Comparison of ENCODE assay signal across 8 cellular contexts in the genomic region with DNA sequence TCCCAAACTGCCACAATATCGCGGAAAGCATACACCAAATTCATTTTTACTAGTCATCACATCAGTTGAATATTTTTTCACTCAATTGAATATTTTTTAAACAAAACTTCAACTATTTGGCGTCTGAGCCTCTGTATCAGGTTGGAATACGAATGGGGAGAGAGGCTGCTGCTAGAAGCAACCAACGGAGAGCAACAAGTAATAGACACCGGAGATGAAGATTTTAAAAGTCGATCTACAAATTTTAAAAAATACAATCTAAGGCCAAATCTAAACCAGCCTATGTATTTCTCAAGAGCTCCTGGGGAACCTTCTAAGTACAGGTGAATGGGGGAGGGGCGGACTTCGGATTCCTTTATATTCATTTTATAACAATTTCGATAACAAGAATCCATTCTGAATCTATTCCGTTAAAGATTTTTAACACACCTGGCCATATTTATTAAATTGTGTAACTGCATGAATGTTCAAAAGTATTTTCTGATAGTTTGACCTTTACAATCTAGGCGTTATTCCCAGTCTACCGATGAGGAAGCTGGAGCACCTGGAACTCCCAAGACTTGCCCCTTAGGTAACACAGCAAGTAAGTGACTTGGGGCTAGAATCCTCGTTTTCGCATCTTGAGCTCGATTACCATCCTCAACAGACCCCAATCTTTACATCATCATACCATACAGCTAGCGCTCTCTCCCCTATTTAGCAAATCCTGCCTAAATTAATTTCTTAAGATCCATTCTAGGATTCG. TPM values are rescaled to one million over a fixed set of nuclear protein-coding genes. Genes with fewer than 3 reads are reported as not detected.
DNase-seq lines count a peak whose midpoint lies in the region; ATAC-seq, FAIRE-seq and TF ChIP-seq lines count a peak whose summit lies in the region.

No MANE protein-coding gene starts in this region.

- ATAC-seq in GM12878 (no peak), HG03460 (IDR thresholded peaks at IDR 0.05; ENCODE audit: unreplicated experiment) (no peak), HG02759 (IDR thresholded peaks at IDR 0.05; ENCODE audit: unreplicated experiment) (no peak), HG02623 (IDR thresholded peaks at IDR 0.05; ENCODE audit: unreplicated experiment) (no peak)

- no peak for TF ChIP-seq RAD21 in GM12878 (IDR thresholded peaks at IDR 0.05; ENCODE audit: insufficient read depth, low read depth, low read length)

- H3K9ac ChIP-seq in GM12878 (ENCODE audit: control insufficient read depth, insufficient read depth, low read length) = peak overlapping the region; percentile 69

- peaks cover 0 to 3% of the 10 kb centered on the region in 2 experiments; a peak in 1 of 3 replicates for H3K36me3 ChIP-seq in HEK293 (ENCODE audit: control insufficient read depth in 2 of 2, insufficient read depth in 1 of 2, low read length in 2 of 2)
- no peaks in the 10 kb centered on the region for H3K36me3 ChIP-seq in GM12878 (ENCODE audit: control insufficient read depth in 2 of 2, insufficient read depth in 2 of 2, low read length in 1 of 2)

- H3K9me3 ChIP-seq in HEK293 (ENCODE audit: control insufficient read depth, insufficient read depth, low read depth, low read length) (no peaks in the 10 kb centered on the region), GM12878 (replicated peaks; ENCODE audit: control insufficient read depth, insufficient read depth, low read length) (no peaks in the 10 kb centered on the region)

- peaks cover 31% of the 10 kb centered on the region for H3K79me2 ChIP-seq in GM12878 (ENCODE audit: control insufficient read depth, insufficient read depth, low read length)

- H3K4me2 ChIP-seq in GM12878 (ENCODE audit: control insufficient read depth, insufficient read depth) = peak overlapping the region; percentile 82

- SMC1A ChIA-PET in GM12878 (lab: Charles Lee; ENCODE audit: uncharacterized antibody, unreplicated experiment) = interaction anchor here (0.5 to 1.7 kb wide), 7 partner anchors 23 to 171 kb away, joined by 3 to 6 read pairs (median 3); no protein-coding TSS in a partner anchor

- in situ Hi-C loops in GM12878 (cut with MboI) = no loop called here

- no peak for TF ChIP-seq POLR2A in GM12878 (IDR thresholded peaks at IDR 0.05; ENCODE audit: low read depth, low read length)

- H3K4me3 ChIP-seq in AG10803 (ENCODE audit: low read length) (peak overlapping the region; percentile 87), HEK293 (ENCODE audit: low read depth, low read length) (peak overlapping the region; percentile 88), GM12878 (peak overlapping the region; percentile 78)

- H2AFZ ChIP-seq in GM12878 (ENCODE audit: control insufficient read depth, low read depth, low read length) = 0 out of 2 replicates have a peak overlapping the region, but pooled peaks have one; percentile 18

- POLR2A ChIA-PET in HEK293 (lab: Yijun Ruan, JAX) = interaction anchor here (0.5 to 1.8 kb wide), 3 partner anchors 58 to 238 kb away, joined by 5 to 10 read pairs (median 6); a partner anchor contains a TSS
- POLR2A ChIA-PET in GM12878 (lab: Charles Lee) = no interaction called here

- intact Hi-C loops in GM12878 (cut with micrococcal nuclease; ENCODE audit: unreplicated experiment) = loop anchor here (5.0 kb wide), 1 partner anchor 238 kb away; a partner anchor contains a TSS

- no peaks in the 10 kb centered on the region for H4K20me1 ChIP-seq in GM12878 (ENCODE audit: control insufficient read depth, insufficient read depth)

- no peak for FAIRE-seq in GM12878 (lab: Jason Lieb, UNC)

- BruUV-seq in GM12878 (replicated peaks; lab: Mats Ljungman, UMichigan) = no TSS peak

- RAD21 ChIA-PET in GM12878 (lab: Charles Lee; ENCODE audit: unreplicated experiment) = interaction anchor here (1.0 to 1.2 kb wide), 3 partner anchors 48 to 159 kb away, joined by 3 to 4 read pairs (median 4); no protein-coding TSS in a partner anchor

- 0 out of 2 replicates have a peak, but pooled peaks cover 3% of the 10 kb centered on the region for H3K4me1 ChIP-seq in HEK293 (ENCODE audit: control insufficient read depth, insufficient read depth, low read length)
- no peaks in the 10 kb centered on the region for H3K4me1 ChIP-seq in GM12878 (ENCODE audit: control insufficient read depth, insufficient read depth, low read length)

- H3K27ac ChIP-seq in HEK293 (ENCODE audit: extremely low read depth, low read depth, low read length) = no peak overlapping the region; the same call in 1 of the 2 replicates
- 0 out of 2 replicates have a peak overlapping the region, but pooled peaks have one; percentile 61 for H3K27ac ChIP-seq in GM12878 (ENCODE audit: control insufficient read depth, insufficient read depth)

- 73% methylated on average over 18 of the region's 18 CpGs for WGBS in GM12878 (ENCODE audit: insufficient coverage, insufficient replicate concordance, low lambda C conversion rate, missing lambda C conversion rate)

- CTCF ChIA-PET in HEK293 (lab: Yijun Ruan, JAX) = interaction anchor here (1.1 kb wide), 1 partner anchor 134 kb away, joined by 3 read pairs; no protein-coding TSS in a partner anchor
- CTCF ChIA-PET in GM12878 (lab: Yijun Ruan, JAX) = interaction anchor here (0.6 to 1.2 kb wide), 4 partner anchors 20 to 171 kb away, joined by 3 to 4 read pairs (median 4); a partner anchor contains a TSS

- no peak for TF ChIP-seq EP300 in GM12878 (IDR thresholded peaks at IDR 0.05; ENCODE audit: borderline replicate concordance in 1 of 2, control insufficient read depth in 1 of 2, low read depth in 2 of 2, low read length in 2 of 2)

- H3K27me3 ChIP-seq in GM12878 (replicated peaks in 1 of 2; ENCODE audit: control insufficient read depth in 2 of 2, insufficient read depth in 2 of 2, low read length in 1 of 2) = no peaks in the 10 kb centered on the region

- DNase-seq in AG10803 (ENCODE audit: low read depth) (no peak), GM12878 (ENCODE audit: low read depth, low spot score) (no peak), medulla oblongata (ENCODE audit: extremely low spot score) (peak; percentile 10)
- DNase-seq in stimulated activated CD4-positive, alpha-beta T cell treated with anti-CD3 and anti-CD28 coated beads, Interleukin-2, amount 100 ng/mL, for 48 hours = no peak

- TF ChIP-seq CTCF in AG10803 (conservative IDR thresholded peaks at IDR 0.05; ENCODE audit: low read length) (no peak), HEK293 (tag by site-specific recombination; IDR thresholded peaks at IDR 0.05) (no peak), GM12878 (IDR thresholded peaks at IDR 0.05 in 2 of 3, conservative IDR thresholded peaks at IDR 0.05 in 1 of 3; ENCODE audit: control insufficient read depth in 2 of 3, extremely low read depth in 1 of 3, insufficient read depth in 1 of 3, low read depth in 3 of 3, low read length in 3 of 3) (no peak)

TF ChIP-seq in HEK293, 187 proteins besides CTCF, POLR2A, EP300 and RAD21:
- TF ChIP-seq SCRT2 (tag by site-specific recombination; IDR thresholded peaks at IDR 0.05) = peak; percentile 84
- peak; percentile 36; the same call in 1 of the 2 replicates for TF ChIP-seq SCRT1 (tag by site-specific recombination; IDR thresholded peaks at IDR 0.05; ENCODE audit: borderline replicate concordance)
- no peak for TF ChIP-seq ZBTB21 (tag by site-specific recombination; IDR thresholded peaks at IDR 0.05)

TF ChIP-seq in GM12878, 131 proteins besides CTCF, POLR2A, EP300 and RAD21:
- TF ChIP-seq NFXL1 (IDR thresholded peaks at IDR 0.05; ENCODE audit: borderline replicate concordance) = no peak
- no peak for TF ChIP-seq ZNF622 (IDR thresholded peaks at IDR 0.05)
- TF ChIP-seq, protein P1, sequence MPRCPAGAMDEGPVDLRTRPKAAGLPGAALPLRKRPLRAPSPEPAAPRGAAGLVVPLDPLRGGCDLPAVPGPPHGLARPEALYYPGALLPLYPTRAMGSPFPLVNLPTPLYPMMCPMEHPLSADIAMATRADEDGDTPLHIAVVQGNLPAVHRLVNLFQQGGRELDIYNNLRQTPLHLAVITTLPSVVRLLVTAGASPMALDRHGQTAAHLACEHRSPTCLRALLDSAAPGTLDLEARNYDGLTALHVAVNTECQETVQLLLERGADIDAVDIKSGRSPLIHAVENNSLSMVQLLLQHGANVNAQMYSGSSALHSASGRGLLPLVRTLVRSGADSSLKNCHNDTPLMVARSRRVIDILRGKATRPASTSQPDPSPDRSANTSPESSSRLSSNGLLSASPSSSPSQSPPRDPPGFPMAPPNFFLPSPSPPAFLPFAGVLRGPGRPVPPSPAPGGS (IDR thresholded peaks at IDR 0.05; ENCODE audit: borderline replicate concordance, insufficient read depth, low read depth, low read length, poor library complexity, severe bottlenecking) = no peak
- TF ChIP-seq EED (IDR thresholded peaks at IDR 0.05; ENCODE audit: low read depth) = no peak
- TF ChIP-seq CREM (IDR thresholded peaks at IDR 0.05; ENCODE audit: low read depth) = no peak
- TF ChIP-seq SRF (IDR thresholded peaks at IDR 0.05; ENCODE audit: low read depth in 2 of 2, low read length in 2 of 2) = no peak
- TF ChIP-seq SMAD1 (IDR thresholded peaks at IDR 0.05; ENCODE audit: low read depth, partially characterized antibody) = no peak
TF ChIP-seq in GM12878: peak in this region for 0.

RNA-seq across cellular contexts. Expression of a gene that starts 1.2 kb away (rescaled TPM):
- total RNA-seq in GM12878 (2013; cell fraction: nucleolus; rRNA removed) = 6.5 and 6.7 TPM in 2 replicates
- 20.2 and 20.3 TPM in 2 replicates for total RNA-seq in GM12878 (2014; rRNA removed)
- total RNA-seq in GM12878 (2014; rRNA removed; fragmentation: Illumina TruSeq; extraction: Trizol) = 27.8 and 28.3 TPM in 2 replicates
- total RNA-seq in GM12878 (2021) = 24.9 and 28.2 TPM in 2 replicates
- polyA plus RNA-seq in GM12878 (2011; ENCODE audit: low read depth) = 6.5 TPM
- 18.9 and 27.1 TPM in 2 replicates for polyA plus RNA-seq in GM12878 (2011; rRNA removed)
- 10.9 and 12.5 TPM in 2 replicates for polyA plus RNA-seq in GM12878 (2011; cell fraction: cytosol; rRNA removed)
- polyA plus RNA-seq in GM12878 (2011; cell fraction: nucleus; rRNA removed) = 2.8 and 15.7 TPM in 2 replicates
- 10.7 and 11.8 TPM in 2 replicates for polyA plus RNA-seq in GM12878 (2012)
- 30.7 and 35.4 TPM in 2 replicates for polyA plus RNA-seq in GM12878 (2014; fragmentation: Illumina TruSeq; extraction: Trizol)
- 10 to 100 TPM; 23.4 to 29.1 TPM for polyA plus RNA-seq in GM12878 (2014; fragmentation: Nextera tagmentation; extraction: Ambion mirVana)
- 19.8 and 20.2 TPM in 2 replicates for polyA plus RNA-seq in GM12878 (2014; rRNA removed)
- 10 to 100 TPM; 50.4 to 52.6 TPM for polyA plus RNA-seq in GM12878 (2016; fragmentation: Nextera tagmentation; extraction: Ambion mirVana)
- polyA minus RNA-seq in GM12878 (2011; rRNA and poly(A)+ RNA removed) = 7.5 and 8.0 TPM in 2 replicates
- 6.4 and 7.9 TPM in 2 replicates for polyA minus RNA-seq in GM12878 (2011; cell fraction: cytosol; rRNA and poly(A)+ RNA removed)
- polyA minus RNA-seq in GM12878 (2011; cell fraction: nucleus; rRNA and poly(A)+ RNA removed) = 4.7 and 4.9 TPM in 2 replicates
